9 cellular contexts compared by ENCODE assay signal in the genomic region with DNA sequence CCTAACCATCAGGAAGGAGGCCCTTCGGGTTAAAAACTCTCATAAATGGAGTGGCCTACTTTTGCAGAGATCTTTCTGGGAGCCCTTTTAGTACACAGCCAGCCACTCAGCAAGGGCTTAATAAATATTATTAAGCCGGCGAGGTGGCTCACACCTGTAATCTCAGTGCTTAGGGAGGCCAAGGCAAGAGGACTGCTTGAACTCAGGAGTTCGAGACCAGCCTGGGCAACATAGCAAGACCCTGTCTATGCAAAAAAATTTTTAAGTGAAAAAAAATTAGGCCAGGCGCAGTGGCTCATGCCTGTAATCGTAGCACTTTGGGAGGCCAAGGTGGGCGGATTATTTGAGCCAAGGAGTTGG. TPM values are rescaled to one million over a fixed set of nuclear protein-coding genes. Genes with fewer than 3 reads are reported as not detected.
DNase-seq lines count a peak whose midpoint lies in the region; ATAC-seq and TF ChIP-seq lines count a peak whose summit lies in the region.
"Had no signal": no experiment of that assay in that cellular context is flagged by ENCODE, and none has a peak within 500 bp of the region (broad histone marks: within the 10 kb centered on the region; RNA-seq: fewer than 3 reads in every experiment).

No MANE protein-coding gene starts in this region.

- peak overlapping the region; percentile 82 for H3K56ac ChIP-seq in mesendoderm (ENCODE audit: low read length)

- TF ChIP-seq POLR2A in heart left ventricle (IDR thresholded peaks at IDR 0.05) = no peak

- peak overlapping the region; percentile 52 for H3K18ac ChIP-seq in mesendoderm (ENCODE audit: low read length)

- H3K9me3 Mint-ChIP-seq in brain = peaks cover 0 to 3% (median 0%) of the 10 kb centered on the region in 5 experiments

- peaks cover 5% of the 10 kb centered on the region for H3K79me1 ChIP-seq in mesendoderm (ENCODE audit: low read length)

- 71 to 83% (median 78%) methylated on average over 7 of the region's 7 CpGs for WGBS in heart left ventricle, 4 donors
- WGBS in mesendoderm (ENCODE audit: extremely low coverage, insufficient coverage, low lambda C conversion rate) = no CpG with 5 or more reads among the region's 7 CpGs
- WGBS in urinary bladder = 47% methylated on average over 7 of the region's 7 CpGs

- H4K8ac ChIP-seq in mesendoderm (ENCODE audit: low read depth, low read length) = no peak overlapping the region

- H3K27me3 ChIP-seq in heart left ventricle = peaks cover 0 to 6% (median 0%) of the 10 kb centered on the region in 9 donors
- H3K27me3 ChIP-seq in mesendoderm (ENCODE audit: insufficient read depth, low read length, poor library complexity) = no peaks in the 10 kb centered on the region

- H3K27ac Mint-ChIP-seq in brain = peak overlapping the region in 3 of 5 experiments; percentile 43 to 64 (median 55)

- H3K79me2 ChIP-seq in mesendoderm (ENCODE audit: control insufficient read depth, insufficient read depth, low read length) = peaks cover 1% of the 10 kb centered on the region

- intact Hi-C loops in heart left ventricle (cut with DNase I) = loop anchor here in 3 of 10 donors (5.0 kb wide), 1 partner anchor 41 kb away; the partner anchor contains the start of gene SPC24 (in 3 of the 3)
- intact Hi-C loops in cardiac septum (cut with DNase I) = no loop called here

- TF ChIP-seq CTCF in heart left ventricle (IDR thresholded peaks at IDR 0.05) (no peak), brain (conservative IDR thresholded peaks at IDR 0.05) (no peak)

- ATAC-seq in heart left ventricle = no peak

- H2AK5ac ChIP-seq in mesendoderm (ENCODE audit: low read length) = no peak overlapping the region

- no peak overlapping the region for H2BK5ac ChIP-seq in mesendoderm (ENCODE audit: low read length)

- peaks cover 8 to 63% (median 52%) of the 10 kb centered on the region in 12 donors for H3K4me1 ChIP-seq in heart left ventricle
- H3K4me1 ChIP-seq in mesendoderm (ENCODE audit: control insufficient read depth, low read depth, low read length) = peaks cover 2% of the 10 kb centered on the region
- H3K4me1 ChIP-seq in urinary bladder (ENCODE audit: insufficient read depth) = no peaks in the 10 kb centered on the region

- H3K4me1 Mint-ChIP-seq in brain = peaks cover 13% of the 10 kb centered on the region

- no peak overlapping the region for H3K4ac ChIP-seq in mesendoderm (ENCODE audit: low read depth, low read length)

- H3K4me2 ChIP-seq in mesendoderm (ENCODE audit: low read length) = no peak overlapping the region

- H3K9ac ChIP-seq in mesendoderm (ENCODE audit: low read length) = peak overlapping the region; percentile 5

- H3K23ac ChIP-seq in mesendoderm (ENCODE audit: low read length) = no peak overlapping the region

- DNase-seq in heart left ventricle (no peak), cardiac septum (ENCODE audit: low spot score) (no peak), mesendoderm (no peak), NCI-H1694 treated with DMSO at 0.1 percent for 48 hours (lab: John Stamatoyannopoulos, UW) (no peak), epidermal melanocyte (ENCODE audit: insufficient read length, low spot score) (no peak)
- DNase-seq in activated CD4-positive, CD25-positive, alpha-beta regulatory T cell (lab: John Stamatoyannopoulos, UW) = no peak

- H3K36me3 ChIP-seq in heart left ventricle (peaks cover 0 to 58% (median 45%) of the 10 kb centered on the region in 9 donors), mesendoderm (ENCODE audit: control insufficient read depth, insufficient read depth, low read length) (peaks cover 1% of the 10 kb centered on the region), urinary bladder (ENCODE audit: insufficient read depth) (peaks cover 2% of the 10 kb centered on the region)

- H3K9me3 ChIP-seq in heart left ventricle = no peaks in the 10 kb centered on the region

- no peak overlapping the region for H4K5ac ChIP-seq in mesendoderm (ENCODE audit: low read length)

- H2BK120ac ChIP-seq in mesendoderm (ENCODE audit: low read depth, low read length) = no peak overlapping the region

- H3K27me3 Mint-ChIP-seq in brain = peaks cover 3% of the 10 kb centered on the region

- H3K27ac ChIP-seq in heart left ventricle = peak overlapping the region; percentile 81 to 100 (median 94)
- H3K27ac ChIP-seq in mesendoderm (ENCODE audit: low read depth, low read length) = peak overlapping the region; percentile 79
- H3K27ac ChIP-seq in urinary bladder (ENCODE audit: low read depth) = peak overlapping the region; percentile 80

- peaks cover 3% of the 10 kb centered on the region for H3K36me3 Mint-ChIP-seq in brain

- peak overlapping the region; percentile 81 to 89 (median 83) for H3K4me3 Mint-ChIP-seq in brain

- peak overlapping the region in 8 of 12 donors; percentile 70 to 96 (median 80) for H3K4me3 ChIP-seq in heart left ventricle
- no peak overlapping the region for H3K4me3 ChIP-seq in mesendoderm (ENCODE audit: low read length)
- no peak overlapping the region for H3K4me3 ChIP-seq in urinary bladder (ENCODE audit: low read depth, low read length)

- H2BK15ac ChIP-seq in mesendoderm (replicated peaks; ENCODE audit: low read depth) = no peak overlapping the region

RNA-seq across cellular contexts. Expression of gene KANK2, which starts 0.8 kb away (rescaled TPM):
- total RNA-seq in heart left ventricle (1,000 to 10,000 TPM in 1 of 9 donors, 100 to 1,000 TPM in 8; 232 to 1,831 (median 296) TPM), cardiac septum (499 TPM), urinary bladder (183 TPM)
- polyA plus RNA-seq in heart left ventricle (100 to 1,000 TPM; 275 to 281 TPM), brain (ENCODE audit: insufficient read depth, low read depth, low replicate concordance) (34.0 TPM), urinary bladder (819 TPM)
- polyA plus RNA-seq in mesendoderm (2013, experiment 1 of 2) = 35.4 TPM
- 33.2 TPM for polyA plus RNA-seq in mesendoderm (2013, experiment 2 of 2)

RNA-seq across cellular contexts. Expression of gene ANGPTL8, which starts 41.3 kb away (rescaled TPM):
- total RNA-seq in heart left ventricle (1 to 10 TPM in 1 of 9 donors, not detected in 8; 6.3 TPM), cardiac septum (not detected), urinary bladder (not detected)
- polyA plus RNA-seq in heart left ventricle (10 to 100 TPM in 1 of 2 donors, under 1 TPM in 1; 0.61 to 10.2 TPM), brain (ENCODE audit: insufficient read depth, low read depth, low replicate concordance) (1.1 TPM), urinary bladder (21.4 TPM)
- not detected for polyA plus RNA-seq in mesendoderm (2013, experiment 1 of 2)
- not detected for polyA plus RNA-seq in mesendoderm (2013, experiment 2 of 2)
- total RNA-seq: pulmonary artery endothelial cell had no signal

RNA-seq across cellular contexts. Expression of gene SPC24, which starts 42.6 kb away (rescaled TPM):
- 10 to 100 TPM in 1 of 9 donors, 1 to 10 TPM in 8; 1.7 to 10.7 (median 5.2) TPM for total RNA-seq in heart left ventricle
- polyA plus RNA-seq in heart left ventricle = 1 to 10 TPM; 1.4 to 3.0 TPM
- total RNA-seq in cardiac septum = 3.8 TPM
- polyA plus RNA-seq in brain (ENCODE audit: insufficient read depth, low read depth, low replicate concordance) = 15.0 TPM
- 14.8 TPM for polyA plus RNA-seq in mesendoderm (2013, experiment 1 of 2)
- 14.2 TPM for polyA plus RNA-seq in mesendoderm (2013, experiment 2 of 2)
- 21.1 TPM for total RNA-seq in urinary bladder
- polyA plus RNA-seq in urinary bladder = 1.8 TPM

Comparison
In these comparisons a context has a peak if more than half of its experiments do, and no peak if none do; other contexts are left out.
1. H3K4me3 ChIP-seq: peak in heart left ventricle (8 of 12); none in mesendoderm (single experiment) and urinary bladder (single experiment).
2. Peak in every context shown above with its lines, with median percentiles within 50 percentile points of each other: H3K27ac ChIP-seq.